Comparison of ENCODE assay signal across 9 cellular contexts in genomic region chr6:390914-391558, GRCh38. TPM values are rescaled to one million over a fixed set of nuclear protein-coding genes. Genes with fewer than 3 reads are reported as not detected.
DNase-seq lines count a peak whose midpoint lies in the region; ATAC-seq, FAIRE-seq and TF ChIP-seq lines count a peak whose summit lies in the region.
"Had no signal": no experiment of that assay in that cellular context is flagged by ENCODE, and none has a peak within 500 bp of the region (broad histone marks: within the 10 kb centered on the region; RNA-seq: fewer than 3 reads in every experiment).

No MANE protein-coding gene starts in this region.

- H3K79me2 ChIP-seq in H9 (ENCODE audit: insufficient read depth, low read length) = no peaks in the 10 kb centered on the region

- H3K27ac ChIP-seq in H9 (ENCODE audit: insufficient read length, low read depth, low read length) = no peak overlapping the region
- no peak overlapping the region for H3K27ac ChIP-seq in skeletal muscle tissue (ENCODE audit: low read depth, low read length)
- H3K27ac ChIP-seq in kidney (ENCODE audit: low read depth in 2 of 2, low read length in 2 of 2) = no peak overlapping the region
- peak overlapping the region in 1 of 3 donors; percentile 39 for H3K27ac ChIP-seq in right lobe of liver

- TF ChIP-seq CTCF in GM13977 (IDR thresholded peaks at IDR 0.05; ENCODE audit: extremely low read depth, insufficient read depth, missing control alignments) = peak; percentile 12
- no peak; the same call in 2 of the 3 replicates for TF ChIP-seq CTCF in H9 (conservative IDR thresholded peaks at IDR 0.05)
- TF ChIP-seq CTCF in kidney (IDR thresholded peaks at IDR 0.05; ENCODE audit: borderline replicate concordance, extremely low read depth, insufficient read depth) = no peak
- no peak for TF ChIP-seq CTCF in right lobe of liver (IDR thresholded peaks at IDR 0.05)

- DNase-seq in GM13977 (ENCODE audit: low spot score) (peak; percentile 78), H9 (peak; percentile 71), SK-MEL-5 (ENCODE audit: low read depth, low spot score) (peak; percentile 34), fibroblast of peridontal ligament (ENCODE audit: extremely low read depth) (peak; percentile 6), kidney (no peak), amniotic stem cell (lab: John Stamatoyannopoulos, UW) (no peak), right lobe of liver (no peak)

- no peak for ATAC-seq in right lobe of liver

- no peak for FAIRE-seq in kidney (lab: Jason Lieb, UNC)

- H4K8ac ChIP-seq in H9 (replicated peaks; ENCODE audit: insufficient read length, low read depth, low read length) = no peak overlapping the region

- no peak overlapping the region for H2AFZ ChIP-seq in H9 (ENCODE audit: low read length)

- no peak overlapping the region for H3K23ac ChIP-seq in H9 (ENCODE audit: insufficient read length, low read depth, low read length)

- H3K9ac ChIP-seq in H9 (ENCODE audit: extremely low read depth, insufficient read length, low read length) (no peak overlapping the region), skeletal muscle tissue (ENCODE audit: low read depth in 1 of 3, low read length in 3 of 3) (no peak overlapping the region), kidney (ENCODE audit: low read length in 2 of 2) (no peak overlapping the region)

- H3K36me3 ChIP-seq in skeletal muscle tissue (ENCODE audit: control insufficient read depth in 3 of 3, insufficient read depth in 3 of 3, low read length in 3 of 3) (no peaks in the 10 kb centered on the region), kidney (ENCODE audit: control insufficient read depth in 1 of 2, insufficient read depth in 2 of 2, low read length in 2 of 2) (no peaks in the 10 kb centered on the region), right lobe of liver (no peaks in the 10 kb centered on the region)

- no peak overlapping the region for H2BK15ac ChIP-seq in H9 (ENCODE audit: low read depth, low read length)

- peak overlapping the region; percentile 54 to 88 for H3K4me3 Mint-ChIP-seq in H9

- H3K79me1 ChIP-seq in H9 (ENCODE audit: insufficient read depth, low read depth, low read length, poor library complexity, severe bottlenecking) = no peaks in the 10 kb centered on the region

- H4K20me1 ChIP-seq in H9 (ENCODE audit: control insufficient read depth, insufficient read depth, insufficient read length) = no peaks in the 10 kb centered on the region

- WGBS in H9 (ENCODE audit: extremely low coverage, insufficient read length, low lambda C conversion rate) = no CpG with 5 or more reads among the region's 44 CpGs
- 5% methylated on average over 15 of the region's 44 CpGs for WGBS in right lobe of liver (ENCODE audit: insufficient coverage, low coverage, low lambda C conversion rate, missing lambda C conversion rate)

- in situ Hi-C loops in GM13977 (cut with MboI; ENCODE audit: low pct_unique_long_range_greater_than_20kb, low sequenced_read_pairs, unreplicated experiment) = no loop called here
- in situ Hi-C loops in SK-MEL-5 (cut with HindIII; ENCODE audit: low pct_unique_long_range_greater_than_20kb, low sequenced_read_pairs) = no loop called here

- H3K4me3 ChIP-seq in skeletal muscle tissue (ENCODE audit: low read length in 3 of 3) = peak overlapping the region; percentile 35 to 58 (median 49)
- H3K4me3 ChIP-seq in kidney (ENCODE audit: low read length in 2 of 2) = no peak overlapping the region
- peak overlapping the region in 1 of 3 donors; percentile 50 for H3K4me3 ChIP-seq in right lobe of liver

- no peak overlapping the region for H2BK5ac ChIP-seq in H9 (ENCODE audit: insufficient read length, low read length)

- H3K27me3 Mint-ChIP-seq in H9 (ENCODE audit: low read depth) = peaks cover 97% of the 10 kb centered on the region

- intact Hi-C loops in kidney (cut with DNase I) (no loop called here), right lobe of liver (cut with DNase I) (no loop called here)

- H4K91ac ChIP-seq in H9 (ENCODE audit: insufficient read length, low read depth, low read length) = no peak overlapping the region

- no peak for TF ChIP-seq POLR2A in right lobe of liver (IDR thresholded peaks at IDR 0.05)

- H3K56ac ChIP-seq in H9 (ENCODE audit: insufficient read length, low read depth, low read length) = no peak overlapping the region

- H3T11ph ChIP-seq in H9 (ENCODE audit: low read length) = no peak overlapping the region

- H3K27ac Mint-ChIP-seq in H9 = no peak overlapping the region

- H3K4me1 ChIP-seq in H9 (ENCODE audit: insufficient read depth, low read length) = no peaks in the 10 kb centered on the region
- H3K4me1 ChIP-seq in skeletal muscle tissue (ENCODE audit: control insufficient read depth in 3 of 3, insufficient read depth in 3 of 3, low read length in 3 of 3) = peaks cover 12 to 27% (median 12%) of the 10 kb centered on the region in 3 donors
- peaks cover 0 to 13% of the 10 kb centered on the region in 2 donors for H3K4me1 ChIP-seq in kidney (ENCODE audit: control insufficient read depth in 1 of 2, insufficient read depth in 1 of 2, low read depth in 1 of 2, low read length in 2 of 2)
- peaks cover 0 to 35% (median 14%) of the 10 kb centered on the region in 4 donors for H3K4me1 ChIP-seq in right lobe of liver

- H3K14ac ChIP-seq in H9 (ENCODE audit: insufficient read depth, low read length) = no peak overlapping the region

- H3K9me3 ChIP-seq in H9 (ENCODE audit: control insufficient read depth, low read depth, low read length) (no peaks in the 10 kb centered on the region), skeletal muscle tissue (ENCODE audit: control insufficient read depth in 3 of 3, low read length in 3 of 3) (no peaks in the 10 kb centered on the region), kidney (ENCODE audit: control insufficient read depth in 1 of 2, low read length in 2 of 2) (no peaks in the 10 kb centered on the region), right lobe of liver (no peaks in the 10 kb centered on the region)

- H3K4me1 Mint-ChIP-seq in H9 = peaks cover 6 to 11% of the 10 kb centered on the region in 2 experiments

- no peak overlapping the region for H2BK120ac ChIP-seq in H9 (ENCODE audit: low read depth, low read length, poor library complexity, severe bottlenecking)

- no peak overlapping the region for H4K5ac ChIP-seq in H9 (ENCODE audit: insufficient read length, low read depth, low read length)

- H3K27me3 ChIP-seq in H9 (ENCODE audit: insufficient read depth, low read length) = peaks cover 33% of the 10 kb centered on the region; the same call in 1 of the 2 replicates
- H3K27me3 ChIP-seq in skeletal muscle tissue (ENCODE audit: control insufficient read depth in 3 of 3, insufficient read depth in 3 of 3, low read length in 3 of 3) = peaks cover 79 to 82% (median 80%) of the 10 kb centered on the region in 3 donors
- H3K27me3 ChIP-seq in right lobe of liver = peaks cover 10 to 14% of the 10 kb centered on the region in 2 donors

- H3K18ac ChIP-seq in H9 (ENCODE audit: insufficient read length, low read depth, low read length) = no peak overlapping the region

- H3K36me3 Mint-ChIP-seq in H9 (ENCODE audit: insufficient read depth in 1 of 3, low read depth in 3 of 3) = no peaks in the 10 kb centered on the region; a peak in 1 of 7 replicates

- no peak overlapping the region for H2AK5ac ChIP-seq in H9 (ENCODE audit: insufficient read length, low read length)

- no peak overlapping the region for H2BK20ac ChIP-seq in H9 (ENCODE audit: low read depth, low read length, poor library complexity, severe bottlenecking)

- no peak overlapping the region for H2BK12ac ChIP-seq in H9 (ENCODE audit: insufficient read length, low read depth, low read length)

- H3K4ac ChIP-seq in H9 (ENCODE audit: low read depth, low read length) = no peak overlapping the region

- peaks cover 20% of the 10 kb centered on the region for H3K23me2 ChIP-seq in H9 (ENCODE audit: insufficient read length, low read depth, low read length, poor library complexity, severe bottlenecking)

- H3K9me3 Mint-ChIP-seq in H9 = peaks cover 3 to 4% of the 10 kb centered on the region in 2 experiments; a peak in 4 of 5 replicates

- peak overlapping the region; percentile 67 for H3K4me2 ChIP-seq in H9 (ENCODE audit: insufficient read depth, insufficient read length, low read length)

RNA-seq across cellular contexts. Expression of gene IRF4, which starts 0.5 kb away (rescaled TPM):
- total RNA-seq in H9 (2021) (0.31 and 0.68 TPM in 2 replicates), skeletal muscle tissue (3.1 TPM), kidney (23.7 TPM), right lobe of liver (1 to 10 TPM in 4 of 6 experiments, under 1 TPM in 2; 0.24 to 5.0 (median 1.6) TPM)
- 69.7 and 76.9 TPM in 2 replicates for total RNA-seq in SK-MEL-5 (2014; rRNA removed; shearing (Covaris generic))
- polyA plus RNA-seq in SK-MEL-5 (2015; cell fraction: cytosol; rRNA removed) = 39.8 and 49.6 TPM in 2 replicates
- 71.3 and 95.2 TPM in 2 replicates for polyA plus RNA-seq in SK-MEL-5 (2015; cell fraction: nucleus; rRNA removed)
- not detected for polyA plus RNA-seq in kidney (ENCODE audit: insufficient read depth, low read depth, low replicate concordance)
- total RNA-seq: lung microvascular endothelial cell had no signal

Comparison
In these comparisons a context has a peak if more than half of its experiments do, and no peak if none do; other contexts are left out.
1. DNase-seq: peak in GM13977 (single experiment), H9 (single experiment), SK-MEL-5 (single experiment) and fibroblast of peridontal ligament (single experiment); none in kidney (single experiment), amniotic stem cell (single experiment) and right lobe of liver (0 of 3).
2. H3K4me3 ChIP-seq: peak in skeletal muscle tissue (3 of 3); none in kidney (0 of 2).